Comparison of ENCODE assay signal across 18 cellular contexts in genomic region chr4:73538162-73538561, GRCh38. TPM values are rescaled to one million over a fixed set of nuclear protein-coding genes. Genes with fewer than 3 reads are reported as not detected.
DNase-seq lines count a peak whose midpoint lies in the region; ATAC-seq lines count a peak whose summit lies in the region.
"Had no signal": no experiment of that assay in that cellular context is flagged by ENCODE, and none has a peak within 500 bp of the region (broad histone marks: within the 10 kb centered on the region; RNA-seq: fewer than 3 reads in every experiment).

No MANE protein-coding gene starts in this region.

- H3K36me3 Mint-ChIP-seq in activated CD4-positive, alpha-beta T cell treated with anti-CD3 and anti-CD28 coated beads for 36 hours (ENCODE audit: low read depth): no peaks in the 10 kb centered on the region
- no peaks in the 10 kb centered on the region for H3K36me3 Mint-ChIP-seq in activated CD4-positive, alpha-beta T cell treated with anti-CD3 and anti-CD28 coated beads, Interleukin-2, amount 10 ng/mL, durations not matched to agents 7 days and 5 days (ENCODE audit: low read depth)
- H3K36me3 Mint-ChIP-seq in activated T-helper 17 cell treated with anti-CD3 and anti-CD28 coated beads, Interleukin-2, amount 50 U/mL, for 72 hours (ENCODE audit: low read depth): no peaks in the 10 kb centered on the region
- H3K36me3 Mint-ChIP-seq: CD14-positive monocyte; CD8-positive, alpha-beta T cell had no signal

- intact Hi-C loops in activated CD4-positive, alpha-beta T cell treated with anti-CD3 and anti-CD28 coated beads for 36 hours (cut with DNase I, micrococcal nuclease): no loop called here

- POLR2A ChIA-PET in activated CD4-positive, alpha-beta T cell treated with anti-CD3 and anti-CD28 coated beads for 36 hours (lab: Charles Lee): no interaction called here
- POLR2A ChIA-PET in activated CD4-positive, alpha-beta T cell treated with anti-CD3 and anti-CD28 coated beads, Interleukin-2, amount 10 ng/mL, durations not matched to agents 7 days and 5 days (lab: Charles Lee): no interaction called here

- peaks cover 7% of the 10 kb centered on the region for H3K27me3 Mint-ChIP-seq in activated CD4-positive, alpha-beta T cell treated with anti-CD3 and anti-CD28 coated beads for 36 hours
- peaks cover 4% of the 10 kb centered on the region for H3K27me3 Mint-ChIP-seq in activated CD4-positive, alpha-beta T cell treated with anti-CD3 and anti-CD28 coated beads, Interleukin-2, amount 10 ng/mL, durations not matched to agents 7 days and 5 days
- peaks cover 15% of the 10 kb centered on the region for H3K27me3 Mint-ChIP-seq in activated T-helper 17 cell treated with anti-CD3 and anti-CD28 coated beads, Interleukin-2, amount 50 U/mL, for 72 hours

- peaks cover 8% of the 10 kb centered on the region for H3K4me1 Mint-ChIP-seq in activated CD4-positive, alpha-beta T cell treated with anti-CD3 and anti-CD28 coated beads for 36 hours
- H3K4me1 Mint-ChIP-seq in activated CD4-positive, alpha-beta T cell treated with anti-CD3 and anti-CD28 coated beads, Interleukin-2, amount 10 ng/mL, durations not matched to agents 7 days and 5 days: no peaks in the 10 kb centered on the region
- no peaks in the 10 kb centered on the region for H3K4me1 Mint-ChIP-seq in activated T-helper 17 cell treated with anti-CD3 and anti-CD28 coated beads, Interleukin-2, amount 50 U/mL, for 72 hours
- H3K4me1 Mint-ChIP-seq: CD14-positive monocyte had no signal

- no peak overlapping the region for H3K27ac Mint-ChIP-seq in activated CD4-positive, alpha-beta T cell treated with anti-CD3 and anti-CD28 coated beads for 36 hours
- H3K27ac Mint-ChIP-seq in activated CD4-positive, alpha-beta T cell treated with anti-CD3 and anti-CD28 coated beads, Interleukin-2, amount 10 ng/mL, durations not matched to agents 7 days and 5 days: no peak overlapping the region
- no peak overlapping the region for H3K27ac Mint-ChIP-seq in activated T-helper 17 cell treated with anti-CD3 and anti-CD28 coated beads, Interleukin-2, amount 50 U/mL, for 72 hours
- H3K27ac Mint-ChIP-seq: CD14-positive monocyte; CD8-positive, alpha-beta T cell had no signal

- DNase-seq in activated CD4-positive, alpha-beta T cell treated with anti-CD3 and anti-CD28 coated beads for 36 hours: peak; percentile 14
- no peak for DNase-seq in activated CD4-positive, alpha-beta T cell treated with anti-CD3 and anti-CD28 coated beads, Interleukin-2, amount 10 ng/mL, durations not matched to agents 7 days and 5 days
- DNase-seq in activated CD4-positive, CD25-positive, alpha-beta regulatory T cell (lab: John Stamatoyannopoulos, UW): no peak
- DNase-seq: Caco-2; CD8-positive, alpha-beta T cell; GF-D8; GM23248; H7; IMR-90; KBM-7 had no signal

- no peak for ATAC-seq in activated CD4-positive, alpha-beta T cell treated with anti-CD3 and anti-CD28 coated beads for 36 hours
- ATAC-seq in HG02759 (IDR thresholded peaks at IDR 0.05; ENCODE audit: unreplicated experiment): peak; percentile 29
- ATAC-seq in activated T-helper 17 cell treated with anti-CD3 and anti-CD28 coated beads, Interleukin-2, amount 50 U/mL, for 72 hours (replicated peaks): peak; percentile 6
- ATAC-seq in GM18858 (IDR thresholded peaks at IDR 0.05; ENCODE audit: unreplicated experiment): no peak
- ATAC-seq in HG02623 (IDR thresholded peaks at IDR 0.05; ENCODE audit: unreplicated experiment): no peak
- no peak for ATAC-seq in HG03045 (IDR thresholded peaks at IDR 0.05; ENCODE audit: unreplicated experiment)
- ATAC-seq: CD8-positive, alpha-beta T cell had no signal

- H3K4me3 Mint-ChIP-seq in activated CD4-positive, alpha-beta T cell treated with anti-CD3 and anti-CD28 coated beads for 36 hours: no peak overlapping the region
- H3K4me3 Mint-ChIP-seq in activated CD4-positive, alpha-beta T cell treated with anti-CD3 and anti-CD28 coated beads, Interleukin-2, amount 10 ng/mL, durations not matched to agents 7 days and 5 days: no peak overlapping the region
- no peak overlapping the region for H3K4me3 Mint-ChIP-seq in activated T-helper 17 cell treated with anti-CD3 and anti-CD28 coated beads, Interleukin-2, amount 50 U/mL, for 72 hours
- H3K4me3 Mint-ChIP-seq: CD14-positive monocyte; CD8-positive, alpha-beta T cell had no signal

- CTCF ChIA-PET in activated CD4-positive, alpha-beta T cell treated with anti-CD3 and anti-CD28 coated beads for 36 hours (lab: Charles Lee): no interaction called here
- CTCF ChIA-PET in activated CD4-positive, alpha-beta T cell treated with anti-CD3 and anti-CD28 coated beads, Interleukin-2, amount 10 ng/mL, durations not matched to agents 7 days and 5 days (lab: Charles Lee): no interaction called here

- no peaks in the 10 kb centered on the region for H3K9me3 Mint-ChIP-seq in activated CD4-positive, alpha-beta T cell treated with anti-CD3 and anti-CD28 coated beads for 36 hours (ENCODE audit: low read depth)
- no peaks in the 10 kb centered on the region for H3K9me3 Mint-ChIP-seq in activated CD4-positive, alpha-beta T cell treated with anti-CD3 and anti-CD28 coated beads, Interleukin-2, amount 10 ng/mL, durations not matched to agents 7 days and 5 days
- no peaks in the 10 kb centered on the region for H3K9me3 Mint-ChIP-seq in activated T-helper 17 cell treated with anti-CD3 and anti-CD28 coated beads, Interleukin-2, amount 50 U/mL, for 72 hours
- H3K9me3 Mint-ChIP-seq: CD14-positive monocyte; CD8-positive, alpha-beta T cell had no signal

RNA-seq across cellular contexts. Expression of gene AFM, which starts 56.6 kb away (rescaled TPM):
- not detected for total RNA-seq in activated CD4-positive, alpha-beta T cell treated with anti-CD3 and anti-CD28 coated beads for 36 hours
- not detected for total RNA-seq in activated CD4-positive, alpha-beta T cell treated with anti-CD3 and anti-CD28 coated beads, Interleukin-2, amount 10 ng/mL, durations not matched to agents 7 days and 5 days
- not detected for total RNA-seq in activated T-helper 17 cell treated with anti-CD3 and anti-CD28 coated beads, Interleukin-2, amount 50 U/mL, for 72 hours
- total RNA-seq: A673; CD8-positive, alpha-beta T cell; GM23248; H7; IMR-90; LHCN-M2 had no signal

Comparison
In these comparisons a context has a peak if more than half of its experiments do, and no peak if none do; other contexts are left out.
1. ATAC-seq: peak in HG02759 (single experiment) and activated T-helper 17 cell treated with anti-CD3 and anti-CD28 coated beads, Interleukin-2, amount 50 U/mL, for 72 hours (single experiment); none in activated CD4-positive, alpha-beta T cell treated with anti-CD3 and anti-CD28 coated beads for 36 hours (single experiment), GM18858 (single experiment), HG02623 (single experiment) and HG03045 (single experiment).